8 cellular contexts compared by ENCODE assay signal in the genomic region with DNA sequence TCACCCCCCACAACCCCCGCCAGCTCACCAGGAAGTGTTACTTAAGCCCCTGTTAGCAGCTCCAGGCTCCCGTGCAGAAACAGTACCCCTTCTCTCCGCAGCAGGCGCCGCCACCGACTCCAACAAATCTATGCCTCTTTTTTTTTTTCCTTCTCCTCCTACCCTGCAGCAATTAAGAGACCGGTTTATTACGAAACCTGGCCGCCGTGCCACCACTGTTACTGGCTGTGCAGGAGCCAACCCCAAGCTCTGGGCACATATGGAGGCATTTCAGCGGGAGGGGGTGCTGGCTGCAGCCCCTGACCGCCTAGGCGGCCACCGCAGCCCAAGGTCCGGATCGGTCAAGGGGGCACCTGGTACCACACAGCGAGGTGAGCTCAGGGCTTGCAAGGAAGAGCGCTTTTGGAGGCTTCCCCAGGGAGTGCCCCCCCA. TPM values are rescaled to one million over a fixed set of nuclear protein-coding genes. Genes with fewer than 3 reads are reported as not detected.
DNase-seq lines count a peak whose midpoint lies in the region; ATAC-seq and TF ChIP-seq lines count a peak whose summit lies in the region.

No MANE protein-coding gene starts in this region.

- peaks cover 26% of the 10 kb centered on the region for H3K79me2 ChIP-seq in smooth muscle cell (ENCODE audit: low read depth)

- intact Hi-C loops in breast epithelium (cut with DNase I; ENCODE audit: low total_unique reads) = loop anchor here (5.0 kb wide), 1 partner anchor 99 kb away; no protein-coding TSS in a partner anchor

- ATAC-seq in GM21737 (IDR thresholded peaks at IDR 0.05; ENCODE audit: unreplicated experiment) (no peak), HG03565 (IDR thresholded peaks at IDR 0.05; ENCODE audit: unreplicated experiment) (no peak)

- H3K27me3 ChIP-seq in breast epithelium (no peaks in the 10 kb centered on the region), smooth muscle cell (ENCODE audit: low read depth) (no peaks in the 10 kb centered on the region)

- peak overlapping the region; percentile 97 for H3K9ac ChIP-seq in smooth muscle cell (ENCODE audit: low read depth)

- H3K4me1 ChIP-seq in breast epithelium = peaks cover 0 to 11% of the 10 kb centered on the region in 2 donors
- H3K4me1 ChIP-seq in smooth muscle cell (ENCODE audit: low read depth) = peaks cover 5% of the 10 kb centered on the region

- H2AFZ ChIP-seq in smooth muscle cell (ENCODE audit: low read depth) = no peak overlapping the region

- H3K4me3 ChIP-seq in AG09309 (ENCODE audit: control insufficient read depth, low read depth, low read length) = peak overlapping the region; percentile 99
- H3K4me3 ChIP-seq in HFF-Myc (replicated peaks; ENCODE audit: low read depth, low read length) = peak overlapping the region; percentile 95
- H3K4me3 ChIP-seq in breast epithelium = peak overlapping the region; percentile 71 to 91 (median 79)
- peak overlapping the region; percentile 99 for H3K4me3 ChIP-seq in smooth muscle cell

- H3K27ac ChIP-seq in breast epithelium (peak overlapping the region; percentile 93 to 94), smooth muscle cell (ENCODE audit: low read depth) (peak overlapping the region; percentile 96)

- WGBS in smooth muscle cell (ENCODE audit: low lambda C conversion rate) = 2% methylated on average over 18 of the region's 18 CpGs

- H3K36me3 ChIP-seq in breast epithelium (no peaks in the 10 kb centered on the region), smooth muscle cell (ENCODE audit: low read depth) (no peaks in the 10 kb centered on the region)

- DNase-seq in AG09309 (ENCODE audit: low read depth) = no peak
- no peak for DNase-seq in HFF-Myc (ENCODE audit: extremely low read depth, low read depth)
- peak; percentile 97 for DNase-seq in SKM-1 (lab: John Stamatoyannopoulos, UW; ENCODE audit: unreplicated experiment)
- peak; percentile 89 to 91 for DNase-seq in breast epithelium (ENCODE audit: low spot score in 2 of 2)
- DNase-seq in islet precursor cell = peak; percentile 80
- DNase-seq in smooth muscle cell (lab: John Stamatoyannopoulos, UW; ENCODE audit: unreplicated experiment) = no peak

- TF ChIP-seq CTCF in AG09309 (IDR thresholded peaks at IDR 0.05; ENCODE audit: control insufficient read depth, insufficient read depth, low read depth, low read length, missing control alignments) = peak; percentile 29
- no peak for TF ChIP-seq CTCF in HFF-Myc (IDR thresholded peaks at IDR 0.05; ENCODE audit: low read depth, low read length, missing control alignments)
- peak; percentile 40 to 73 (median 49) for TF ChIP-seq CTCF in breast epithelium (IDR thresholded peaks at IDR 0.05)
- peak; percentile 9 for TF ChIP-seq CTCF in smooth muscle cell (IDR thresholded peaks at IDR 0.05; ENCODE audit: borderline replicate concordance, insufficient read depth, poor library complexity, severe bottlenecking)

- peaks cover 5 to 12% of the 10 kb centered on the region in 2 donors for H3K9me3 ChIP-seq in breast epithelium
- H3K9me3 ChIP-seq in smooth muscle cell (replicated peaks; ENCODE audit: low read depth) = no peaks in the 10 kb centered on the region

- H4K20me1 ChIP-seq in smooth muscle cell (ENCODE audit: low read depth) = peaks cover 30% of the 10 kb centered on the region

- peaks cover 27% of the 10 kb centered on the region for H3F3A ChIP-seq in smooth muscle cell (ENCODE audit: low read depth)

- no peak for TF ChIP-seq POLR2A in breast epithelium (IDR thresholded peaks at IDR 0.05)

- H3K4me2 ChIP-seq in smooth muscle cell = peak overlapping the region; percentile 95

RNA-seq across cellular contexts. Expression of a gene that starts 2.4 kb away (rescaled TPM):
- total RNA-seq in breast epithelium = 100 to 1,000 TPM; 136 to 301 (median 172) TPM
- total RNA-seq in smooth muscle cell = 252 and 326 TPM in 2 replicates
- polyA plus RNA-seq in smooth muscle cell = 435 and 533 TPM in 2 replicates

RNA-seq across cellular contexts. Expression of a gene that starts 21.6 kb away (rescaled TPM):
- total RNA-seq in breast epithelium (10 to 100 TPM; 13.1 to 25.2 (median 15.7) TPM), smooth muscle cell (21.7 and 25.5 TPM in 2 replicates)
- polyA plus RNA-seq in smooth muscle cell = 29.5 and 41.8 TPM in 2 replicates

RNA-seq across cellular contexts. Expression of a gene that starts 51.0 kb away (rescaled TPM):
- total RNA-seq in breast epithelium = 10 to 100 TPM; 27.7 to 34.4 (median 28.1) TPM
- total RNA-seq in smooth muscle cell = 14.1 and 20.0 TPM in 2 replicates
- 107 and 119 TPM in 2 replicates for polyA plus RNA-seq in smooth muscle cell

Comparison
In these comparisons a context has a peak if more than half of its experiments do, and no peak if none do; other contexts are left out.
1. DNase-seq: peak in SKM-1 (single experiment), breast epithelium (2 of 2) and islet precursor cell (single experiment); none in AG09309 (single experiment), HFF-Myc (single experiment) and smooth muscle cell (single experiment).
2. Peak in every context shown above with its lines, with median percentiles within 50 percentile points of each other: H3K4me3 ChIP-seq.